In genomic region chr7:151060416-151061234, GRCh38 we compare ENCODE assay signal across 8 cellular contexts. TPM values are rescaled to one million over a fixed set of nuclear protein-coding genes. Genes with fewer than 3 reads are reported as not detected.
DNase-seq lines count a peak whose midpoint lies in the region; ATAC-seq and TF ChIP-seq lines count a peak whose summit lies in the region.

No MANE protein-coding gene starts in this region.

- no peak for TF ChIP-seq CTCF in CD14-positive monocyte (IDR thresholded peaks at IDR 0.05)
- TF ChIP-seq CTCF in HCT116 (IDR thresholded peaks at IDR 0.05 in 2 of 3, conservative IDR thresholded peaks at IDR 0.05 in 1 of 3; ENCODE audit: borderline replicate concordance in 1 of 3, insufficient read depth in 1 of 3, low read depth in 2 of 3, low read length in 2 of 3) = peak in 2 of 3 experiments; percentile 22 to 31; a peak in 4 of 6 replicates
- TF ChIP-seq CTCF in activated B cell treated with CpG ODN at 0.5 μM for 24 hours (IDR thresholded peaks at IDR 0.05) = no peak
- no peak for TF ChIP-seq CTCF in fibroblast of the aortic adventitia (IDR thresholded peaks at IDR 0.05; ENCODE audit: insufficient read depth, low read length)
- TF ChIP-seq CTCF in ovary (IDR thresholded peaks at IDR 0.05) = no peak

- H3K9ac ChIP-seq in HCT116 (ENCODE audit: low read length) = peak overlapping the region; percentile 91

- H3K4me1 ChIP-seq in HCT116 (ENCODE audit: control insufficient read depth in 1 of 2, insufficient read depth in 2 of 2, low read length in 2 of 2) (peaks cover 28 to 52% of the 10 kb centered on the region in 2 experiments), ovary (ENCODE audit: insufficient read depth) (peaks cover 25% of the 10 kb centered on the region)

- peak overlapping the region; percentile 95 for H3K4me2 ChIP-seq in HCT116 (ENCODE audit: low read length)

- TF ChIP-seq RAD21 in HCT116 (IDR thresholded peaks at IDR 0.05; ENCODE audit: low read depth) = no peak

- H3K27me3 ChIP-seq in HCT116 (ENCODE audit: insufficient read depth, low read length) (no peaks in the 10 kb centered on the region), ovary (no peaks in the 10 kb centered on the region)

- H3K27me3 Mint-ChIP-seq in CD14-positive monocyte (ENCODE audit: low read depth in 3 of 3) (peaks cover 0 to 1% (median 0%) of the 10 kb centered on the region in 3 donors), activated B cell treated with CpG ODN at 0.5 μM for 24 hours (no peaks in the 10 kb centered on the region)

- peak overlapping the region; percentile 81 to 90 for H3K4me3 ChIP-seq in HCT116 (replicated peaks in 1 of 2; ENCODE audit: low read depth in 1 of 2, low read length in 2 of 2)
- H3K4me3 ChIP-seq in fibroblast of the aortic adventitia (ENCODE audit: low read depth, low read length) = peak overlapping the region; percentile 82
- H3K4me3 ChIP-seq in ovary = peak overlapping the region; percentile 81

- ATAC-seq in HCT116 = peak; percentile 34
- ATAC-seq in activated B cell treated with CpG ODN at 0.5 μM for 24 hours (ENCODE audit: low read depth) = no peak
- no peak for ATAC-seq in GM21390 (IDR thresholded peaks at IDR 0.05; ENCODE audit: unreplicated experiment)

- no peak for DNase-seq in CD14-positive monocyte (ENCODE audit: low spot score)
- no peak for DNase-seq in HCT116 (ENCODE audit: low read depth, low spot score)
- DNase-seq in activated B cell treated with CpG ODN at 0.5 μM for 24 hours = no peak
- peak; percentile 57 for DNase-seq in fibroblast of the aortic adventitia (ENCODE audit: low read depth)
- DNase-seq in ovary = peak; percentile 45 to 74 (median 66)
- no peak for DNase-seq in occipital lobe (lab: John Stamatoyannopoulos, UW)
- no peak for DNase-seq in OCI-M2 (lab: John Stamatoyannopoulos, UW; ENCODE audit: unreplicated experiment)

- H4K20me1 ChIP-seq in HCT116 (ENCODE audit: insufficient read depth) = no peaks in the 10 kb centered on the region

- H3K27ac ChIP-seq in HCT116 (ENCODE audit: low read depth, low read length) (peak overlapping the region; percentile 87), ovary (peak overlapping the region in 1 of 2 donors; percentile 97)

- H3K27ac Mint-ChIP-seq in CD14-positive monocyte (peak overlapping the region in 3 of 7 donors; percentile 16 to 86 (median 42)), activated B cell treated with CpG ODN at 0.5 μM for 24 hours (no peak overlapping the region)

- peaks cover 7 to 17% of the 10 kb centered on the region in 2 experiments for H3K36me3 ChIP-seq in HCT116 (ENCODE audit: control insufficient read depth in 1 of 2, insufficient read depth in 2 of 2, low read length in 2 of 2)
- no peaks in the 10 kb centered on the region for H3K36me3 ChIP-seq in ovary

- peaks cover 56% of the 10 kb centered on the region for H3K79me2 ChIP-seq in HCT116 (ENCODE audit: insufficient read depth, low read length)

- TF ChIP-seq EP300 in ovary (IDR thresholded peaks at IDR 0.05) = no peak

- BruUV-seq in HCT116 (replicated peaks; lab: Mats Ljungman, UMichigan) = TSS peak; percentile 9

- H3K9me3 ChIP-seq in HCT116 (ENCODE audit: control insufficient read depth in 1 of 2, insufficient read depth in 1 of 2, low read depth in 1 of 2, low read length in 2 of 2) = no peaks in the 10 kb centered on the region
- no peaks in the 10 kb centered on the region for H3K9me3 ChIP-seq in ovary

- H3K4me1 Mint-ChIP-seq in CD14-positive monocyte (peaks cover 36% of the 10 kb centered on the region), activated B cell treated with CpG ODN at 0.5 μM for 24 hours (peaks cover 36% of the 10 kb centered on the region)

- no peak overlapping the region for H2AFZ ChIP-seq in HCT116 (ENCODE audit: low read depth, low read length, poor library complexity, severe bottlenecking)

- WGBS in ovary, 3 donors = 6 to 9% (median 9%) methylated on average over 19 to 21 of the region's 21 CpGs

- no peak for TF ChIP-seq POLR2A in HCT116 (IDR thresholded peaks at IDR 0.05; ENCODE audit: borderline replicate concordance, extremely low read depth, insufficient read depth, insufficient read length)
- no peak for TF ChIP-seq POLR2A in ovary (IDR thresholded peaks at IDR 0.05)

- CTCF ChIA-PET in HCT116 (lab: Charles Lee) (interaction anchor here (0.6 to 1.0 kb wide), 5 partner anchors 20 to 162 kb away, joined by 3 to 4 read pairs (median 3); partner anchors contain the start of gene FASTK), activated B cell treated with CpG ODN at 0.5 μM for 24 hours (lab: Charles Lee) (interaction anchor here (0.7 kb wide), 1 partner anchor 28 kb away, joined by 3 read pairs; no protein-coding TSS in a partner anchor)

- H3K4me3 Mint-ChIP-seq in CD14-positive monocyte = peak overlapping the region; percentile 84 to 98
- H3K4me3 Mint-ChIP-seq in activated B cell treated with CpG ODN at 0.5 μM for 24 hours = peak overlapping the region; percentile 92

- RAD21 ChIA-PET in HCT116 (lab: Charles Lee; ENCODE audit: low non-redundant PET in 1 of 2, low total read pairs in 2 of 2, uncharacterized antibody in 2 of 2, unreplicated experiment in 2 of 2) = interaction anchor here (0.7 to 1.3 kb wide), 4 partner anchors 16 to 51 kb away, joined by 3 read pairs; no protein-coding TSS in a partner anchor

- no peaks in the 10 kb centered on the region for H3K9me2 ChIP-seq in HCT116 (ENCODE audit: insufficient read depth)

- H3K9me3 Mint-ChIP-seq in CD14-positive monocyte (no peaks in the 10 kb centered on the region), activated B cell treated with CpG ODN at 0.5 μM for 24 hours (no peaks in the 10 kb centered on the region)

- POLR2A ChIA-PET in HCT116 (lab: Charles Lee) (interaction anchor here (0.6 to 1.5 kb wide), 8 partner anchors 16 to 55 kb away, joined by 3 to 13 read pairs (median 4); partner anchors contain the start of genes ABCB8, FASTK and TMUB1), activated B cell treated with CpG ODN at 0.5 μM for 24 hours (lab: Charles Lee) (interaction anchor here (0.6 to 3.2 kb wide), 4 partner anchors 16 to 32 kb away, joined by 3 to 19 read pairs (median 8); partner anchors contain the start of genes ABCB8 and FASTK)

- intact Hi-C loops in CD14-positive monocyte (cut with micrococcal nuclease) = no loop called here
- intact Hi-C loops in HCT116 (cut with micrococcal nuclease) = no loop called here
- intact Hi-C loops in activated B cell treated with CpG ODN at 0.5 μM for 24 hours (cut with micrococcal nuclease) = no loop called here
- intact Hi-C loops in ovary (cut with DNase I) = loop anchor here in 1 of 4 donors (2.0 kb wide), 1 partner anchor 22 kb away; the partner anchor contains the start of gene TMUB1

- H3K36me3 Mint-ChIP-seq in CD14-positive monocyte = peaks cover 22 to 33% of the 10 kb centered on the region in 2 donors
- H3K36me3 Mint-ChIP-seq in activated B cell treated with CpG ODN at 0.5 μM for 24 hours (ENCODE audit: low read depth) = peaks cover 24% of the 10 kb centered on the region

TF ChIP-seq in HCT116, 20 proteins besides CTCF, POLR2A, EP300 and RAD21:
- peak; percentile 50 for TF ChIP-seq POLR2AphosphoS5 (IDR thresholded peaks at IDR 0.05; ENCODE audit: low read depth, low read length)
- TF ChIP-seq YY1 (IDR thresholded peaks at IDR 0.05; ENCODE audit: extremely low read depth, insufficient replicate concordance, low read depth, low read length) = no peak

RNA-seq across cellular contexts. Expression of gene SLC4A2, which starts 1.2 kb away (rescaled TPM):
- polyA plus RNA-seq in CD14-positive monocyte (10 to 100 TPM; 21.6 to 23.8 TPM), ovary (10 to 100 TPM; 10.5 to 53.2 TPM)
- total RNA-seq in HCT116 (2021; ENCODE audit: unreplicated experiment) (240 TPM), activated B cell treated with CpG ODN at 0.5 μM for 24 hours (69.1 and 72.5 TPM in 2 replicates), fibroblast of the aortic adventitia (ENCODE audit: low replicate concordance) (39.7 and 65.4 TPM in 2 replicates), ovary (100 to 1,000 TPM in 4 of 7 donors, 10 to 100 TPM in 3; 55.6 to 127 (median 108) TPM), occipital lobe (13.7 TPM)
- 195 and 199 TPM in 2 replicates for polyA plus RNA-seq in HCT116 (2012)

RNA-seq across cellular contexts. Expression of gene CDK5, which starts 2.9 kb away (rescaled TPM):
- 10 to 100 TPM; 24.9 to 31.2 TPM for polyA plus RNA-seq in CD14-positive monocyte
- total RNA-seq in HCT116 (2021; ENCODE audit: unreplicated experiment) = 19.8 TPM
- 20.4 and 20.9 TPM in 2 replicates for polyA plus RNA-seq in HCT116 (2012)
- total RNA-seq in activated B cell treated with CpG ODN at 0.5 μM for 24 hours = 7.5 and 8.1 TPM in 2 replicates
- total RNA-seq in fibroblast of the aortic adventitia (ENCODE audit: low replicate concordance) = 16.1 and 28.9 TPM in 2 replicates
- 1 to 10 TPM; 2.7 to 5.9 (median 4.1) TPM for total RNA-seq in ovary
- 1 to 10 TPM; 3.8 to 9.4 TPM for polyA plus RNA-seq in ovary
- total RNA-seq in occipital lobe = 37.3 TPM

RNA-seq across cellular contexts. Expression of gene ASIC3, which starts 12.3 kb away (rescaled TPM):
- polyA plus RNA-seq in CD14-positive monocyte (not detected), ovary (1 to 10 TPM; 1.0 to 2.9 TPM)
- total RNA-seq in HCT116 (2021; ENCODE audit: unreplicated experiment) (4.4 TPM), activated B cell treated with CpG ODN at 0.5 μM for 24 hours (1.2 TPM in 2 replicates), fibroblast of the aortic adventitia (ENCODE audit: low replicate concordance) (0.18 TPM in 1 of 2 replicates, not detected in the other), ovary (1 to 10 TPM; 2.5 to 9.4 (median 4.5) TPM), occipital lobe (0.62 TPM)
- 5.4 and 6.2 TPM in 2 replicates for polyA plus RNA-seq in HCT116 (2012)

RNA-seq across cellular contexts. Expression of gene FASTK, which starts 20.0 kb away (rescaled TPM):
- 10 to 100 TPM; 34.7 to 38.6 TPM for polyA plus RNA-seq in CD14-positive monocyte
- total RNA-seq in HCT116 (2021; ENCODE audit: unreplicated experiment) = 86.4 TPM
- polyA plus RNA-seq in HCT116 (2012) = 77.9 and 78.4 TPM in 2 replicates
- total RNA-seq in activated B cell treated with CpG ODN at 0.5 μM for 24 hours = 97.6 and 103 TPM in 2 replicates
- 62.7 and 86.0 TPM in 2 replicates for total RNA-seq in fibroblast of the aortic adventitia (ENCODE audit: low replicate concordance)
- total RNA-seq in ovary = 10 to 100 TPM; 58.0 to 93.3 (median 75.8) TPM
- polyA plus RNA-seq in ovary = 10 to 100 TPM in 1 of 2 donors, 1 to 10 TPM in 1; 5.4 to 95.2 TPM
- total RNA-seq in occipital lobe = 30.7 TPM

RNA-seq across cellular contexts. Expression of gene TMUB1, which starts 22.7 kb away (rescaled TPM):
- polyA plus RNA-seq in CD14-positive monocyte (10 to 100 TPM; 17.4 to 19.8 TPM), ovary (10 to 100 TPM in 1 of 2 donors, 1 to 10 TPM in 1; 1.9 to 28.8 TPM)
- total RNA-seq in HCT116 (2021; ENCODE audit: unreplicated experiment) (75.8 TPM), activated B cell treated with CpG ODN at 0.5 μM for 24 hours (40.5 and 43.5 TPM in 2 replicates), fibroblast of the aortic adventitia (ENCODE audit: low replicate concordance) (11.7 and 20.2 TPM in 2 replicates), ovary (10 to 100 TPM; 19.0 to 40.3 (median 33.8) TPM), occipital lobe (9.7 TPM)
- 71.5 and 73.7 TPM in 2 replicates for polyA plus RNA-seq in HCT116 (2012)

Comparison
In these comparisons a context has a peak if more than half of its experiments do, and no peak if none do; other contexts are left out.
1. DNase-seq: peak in fibroblast of the aortic adventitia (single experiment) and ovary (5 of 5); none in CD14-positive monocyte (single experiment), HCT116 (single experiment), activated B cell treated with CpG ODN at 0.5 μM for 24 hours (single experiment), occipital lobe (single experiment) and OCI-M2 (single experiment).
2. CTCF ChIP-seq: peak in HCT116 (2 of 3); none in CD14-positive monocyte (single experiment), activated B cell treated with CpG ODN at 0.5 μM for 24 hours (single experiment), fibroblast of the aortic adventitia (single experiment) and ovary (0 of 3).
3. Peak in every context shown above with its lines, with median percentiles within 50 percentile points of each other: H3K4me3 ChIP-seq.